Comparison of ENCODE assay signal across 2 cellular contexts in the genomic region with DNA sequence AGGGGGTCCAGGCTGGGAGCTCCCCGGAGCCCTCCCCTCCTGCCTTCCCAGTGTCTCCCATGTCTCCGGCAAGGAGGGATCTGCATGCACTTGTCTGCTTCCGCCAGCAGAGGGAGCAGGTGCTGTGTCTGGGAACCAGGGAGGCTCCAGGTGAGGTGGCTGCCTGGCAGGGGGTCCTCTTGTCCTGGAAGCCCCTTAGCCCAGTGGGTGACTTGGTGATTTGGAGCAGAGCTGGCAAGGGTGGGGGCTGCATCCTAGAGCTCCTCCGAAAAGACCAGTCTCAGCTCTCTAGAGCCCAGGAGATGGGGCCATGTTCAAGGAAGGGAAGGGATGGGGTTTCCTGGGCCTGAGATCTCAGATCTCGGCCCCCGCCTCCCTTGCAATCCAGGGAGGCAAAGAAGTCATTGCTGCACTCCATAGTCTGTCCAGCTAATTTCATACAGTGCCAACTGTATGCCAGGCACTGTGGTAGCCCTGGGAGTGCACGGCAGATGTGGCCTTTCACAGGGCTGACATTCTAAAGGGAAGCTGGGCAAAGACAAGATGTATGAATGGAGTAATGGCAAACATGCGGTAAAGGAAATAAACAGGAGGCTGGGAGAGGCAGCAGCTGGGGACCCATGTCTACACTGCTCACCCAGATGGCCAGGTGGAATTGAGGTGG.
TF ChIP-seq lines count a peak whose summit lies in the region.

No MANE protein-coding gene starts in this region.

TF ChIP-seq in HEK293, 187 proteins besides CTCF, POLR2A, EP300 and RAD21 (continued from another document and continues in another):
- TF ChIP-seq, protein P1, sequence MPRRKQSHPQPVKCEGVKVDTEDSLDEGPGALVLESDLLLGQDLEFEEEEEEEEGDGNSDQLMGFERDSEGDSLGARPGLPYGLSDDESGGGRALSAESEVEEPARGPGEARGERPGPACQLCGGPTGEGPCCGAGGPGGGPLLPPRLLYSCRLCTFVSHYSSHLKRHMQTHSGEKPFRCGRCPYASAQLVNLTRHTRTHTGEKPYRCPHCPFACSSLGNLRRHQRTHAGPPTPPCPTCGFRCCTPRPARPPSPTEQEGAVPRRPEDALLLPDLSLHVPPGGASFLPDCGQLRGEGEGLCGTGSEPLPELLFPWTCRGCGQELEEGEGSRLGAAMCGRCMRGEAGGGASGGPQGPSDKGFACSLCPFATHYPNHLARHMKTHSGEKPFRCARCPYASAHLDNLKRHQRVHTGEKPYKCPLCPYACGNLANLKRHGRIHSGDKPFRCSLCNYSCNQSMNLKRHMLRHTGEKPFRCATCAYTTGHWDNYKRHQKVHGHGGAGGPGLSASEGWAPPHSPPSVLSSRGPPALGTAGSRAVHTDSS (tag by site-specific recombination; IDR thresholded peaks at IDR 0.05), result no peak
- TF ChIP-seq ZNF571 (tag by site-specific recombination; IDR thresholded peaks at IDR 0.05) (no peak), ZNF138 (tag by site-specific recombination; IDR thresholded peaks at IDR 0.05; ENCODE audit: borderline replicate concordance) (no peak), GLIS2 (tag by site-specific recombination; IDR thresholded peaks at IDR 0.05) (peak; percentile 94), GLIS1 (tag by site-specific recombination; IDR thresholded peaks at IDR 0.05) (peak; percentile 94), ZNF792 (tag by site-specific recombination; IDR thresholded peaks at IDR 0.05) (no peak), ZNF791 (tag by site-specific recombination; IDR thresholded peaks at IDR 0.05) (no peak), ZNF366 (tag by site-specific recombination; conservative IDR thresholded peaks at IDR 0.05) (no peak), ZNF426 (tag by site-specific recombination; IDR thresholded peaks at IDR 0.05) (no peak), SCRT1 (tag by site-specific recombination; IDR thresholded peaks at IDR 0.05; ENCODE audit: borderline replicate concordance) (no peak)
- TF ChIP-seq, protein P2, sequence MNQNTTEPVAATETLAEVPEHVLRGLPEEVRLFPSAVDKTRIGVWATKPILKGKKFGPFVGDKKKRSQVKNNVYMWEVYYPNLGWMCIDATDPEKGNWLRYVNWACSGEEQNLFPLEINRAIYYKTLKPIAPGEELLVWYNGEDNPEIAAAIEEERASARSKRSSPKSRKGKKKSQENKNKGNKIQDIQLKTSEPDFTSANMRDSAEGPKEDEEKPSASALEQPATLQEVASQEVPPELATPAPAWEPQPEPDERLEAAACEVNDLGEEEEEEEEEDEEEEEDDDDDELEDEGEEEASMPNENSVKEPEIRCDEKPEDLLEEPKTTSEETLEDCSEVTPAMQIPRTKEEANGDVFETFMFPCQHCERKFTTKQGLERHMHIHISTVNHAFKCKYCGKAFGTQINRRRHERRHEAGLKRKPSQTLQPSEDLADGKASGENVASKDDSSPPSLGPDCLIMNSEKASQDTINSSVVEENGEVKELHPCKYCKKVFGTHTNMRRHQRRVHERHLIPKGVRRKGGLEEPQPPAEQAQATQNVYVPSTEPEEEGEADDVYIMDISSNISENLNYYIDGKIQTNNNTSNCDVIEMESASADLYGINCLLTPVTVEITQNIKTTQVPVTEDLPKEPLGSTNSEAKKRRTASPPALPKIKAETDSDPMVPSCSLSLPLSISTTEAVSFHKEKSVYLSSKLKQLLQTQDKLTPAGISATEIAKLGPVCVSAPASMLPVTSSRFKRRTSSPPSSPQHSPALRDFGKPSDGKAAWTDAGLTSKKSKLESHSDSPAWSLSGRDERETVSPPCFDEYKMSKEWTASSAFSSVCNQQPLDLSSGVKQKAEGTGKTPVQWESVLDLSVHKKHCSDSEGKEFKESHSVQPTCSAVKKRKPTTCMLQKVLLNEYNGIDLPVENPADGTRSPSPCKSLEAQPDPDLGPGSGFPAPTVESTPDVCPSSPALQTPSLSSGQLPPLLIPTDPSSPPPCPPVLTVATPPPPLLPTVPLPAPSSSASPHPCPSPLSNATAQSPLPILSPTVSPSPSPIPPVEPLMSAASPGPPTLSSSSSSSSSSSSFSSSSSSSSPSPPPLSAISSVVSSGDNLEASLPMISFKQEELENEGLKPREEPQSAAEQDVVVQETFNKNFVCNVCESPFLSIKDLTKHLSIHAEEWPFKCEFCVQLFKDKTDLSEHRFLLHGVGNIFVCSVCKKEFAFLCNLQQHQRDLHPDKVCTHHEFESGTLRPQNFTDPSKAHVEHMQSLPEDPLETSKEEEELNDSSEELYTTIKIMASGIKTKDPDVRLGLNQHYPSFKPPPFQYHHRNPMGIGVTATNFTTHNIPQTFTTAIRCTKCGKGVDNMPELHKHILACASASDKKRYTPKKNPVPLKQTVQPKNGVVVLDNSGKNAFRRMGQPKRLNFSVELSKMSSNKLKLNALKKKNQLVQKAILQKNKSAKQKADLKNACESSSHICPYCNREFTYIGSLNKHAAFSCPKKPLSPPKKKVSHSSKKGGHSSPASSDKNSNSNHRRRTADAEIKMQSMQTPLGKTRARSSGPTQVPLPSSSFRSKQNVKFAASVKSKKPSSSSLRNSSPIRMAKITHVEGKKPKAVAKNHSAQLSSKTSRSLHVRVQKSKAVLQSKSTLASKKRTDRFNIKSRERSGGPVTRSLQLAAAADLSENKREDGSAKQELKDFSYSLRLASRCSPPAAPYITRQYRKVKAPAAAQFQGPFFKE (tag by site-specific recombination; IDR thresholded peaks at IDR 0.05; ENCODE audit: borderline replicate concordance), result no peak
- TF ChIP-seq, protein P3, sequence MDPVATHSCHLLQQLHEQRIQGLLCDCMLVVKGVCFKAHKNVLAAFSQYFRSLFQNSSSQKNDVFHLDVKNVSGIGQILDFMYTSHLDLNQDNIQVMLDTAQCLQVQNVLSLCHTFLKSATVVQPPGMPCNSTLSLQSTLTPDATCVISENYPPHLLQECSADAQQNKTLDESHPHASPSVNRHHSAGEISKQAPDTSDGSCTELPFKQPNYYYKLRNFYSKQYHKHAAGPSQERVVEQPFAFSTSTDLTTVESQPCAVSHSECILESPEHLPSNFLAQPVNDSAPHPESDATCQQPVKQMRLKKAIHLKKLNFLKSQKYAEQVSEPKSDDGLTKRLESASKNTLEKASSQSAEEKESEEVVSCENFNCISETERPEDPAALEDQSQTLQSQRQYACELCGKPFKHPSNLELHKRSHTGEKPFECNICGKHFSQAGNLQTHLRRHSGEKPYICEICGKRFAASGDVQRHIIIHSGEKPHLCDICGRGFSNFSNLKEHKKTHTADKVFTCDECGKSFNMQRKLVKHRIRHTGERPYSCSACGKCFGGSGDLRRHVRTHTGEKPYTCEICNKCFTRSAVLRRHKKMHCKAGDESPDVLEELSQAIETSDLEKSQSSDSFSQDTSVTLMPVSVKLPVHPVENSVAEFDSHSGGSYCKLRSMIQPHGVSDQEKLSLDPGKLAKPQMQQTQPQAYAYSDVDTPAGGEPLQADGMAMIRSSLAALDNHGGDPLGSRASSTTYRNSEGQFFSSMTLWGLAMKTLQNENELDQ (tag by site-specific recombination; IDR thresholded peaks at IDR 0.05; ENCODE audit: low read depth), result no peak
- TF ChIP-seq, protein P4, sequence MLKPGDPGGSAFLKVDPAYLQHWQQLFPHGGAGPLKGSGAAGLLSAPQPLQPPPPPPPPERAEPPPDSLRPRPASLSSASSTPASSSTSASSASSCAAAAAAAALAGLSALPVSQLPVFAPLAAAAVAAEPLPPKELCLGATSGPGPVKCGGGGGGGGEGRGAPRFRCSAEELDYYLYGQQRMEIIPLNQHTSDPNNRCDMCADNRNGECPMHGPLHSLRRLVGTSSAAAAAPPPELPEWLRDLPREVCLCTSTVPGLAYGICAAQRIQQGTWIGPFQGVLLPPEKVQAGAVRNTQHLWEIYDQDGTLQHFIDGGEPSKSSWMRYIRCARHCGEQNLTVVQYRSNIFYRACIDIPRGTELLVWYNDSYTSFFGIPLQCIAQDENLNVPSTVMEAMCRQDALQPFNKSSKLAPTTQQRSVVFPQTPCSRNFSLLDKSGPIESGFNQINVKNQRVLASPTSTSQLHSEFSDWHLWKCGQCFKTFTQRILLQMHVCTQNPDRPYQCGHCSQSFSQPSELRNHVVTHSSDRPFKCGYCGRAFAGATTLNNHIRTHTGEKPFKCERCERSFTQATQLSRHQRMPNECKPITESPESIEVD (tag by site-specific recombination; IDR thresholded peaks at IDR 0.05), result no peak

TF ChIP-seq in HepG2, 621 proteins besides CTCF, POLR2A, EP300 and RAD21 (continued from another document and continues in another):
- TF ChIP-seq, protein P5, sequence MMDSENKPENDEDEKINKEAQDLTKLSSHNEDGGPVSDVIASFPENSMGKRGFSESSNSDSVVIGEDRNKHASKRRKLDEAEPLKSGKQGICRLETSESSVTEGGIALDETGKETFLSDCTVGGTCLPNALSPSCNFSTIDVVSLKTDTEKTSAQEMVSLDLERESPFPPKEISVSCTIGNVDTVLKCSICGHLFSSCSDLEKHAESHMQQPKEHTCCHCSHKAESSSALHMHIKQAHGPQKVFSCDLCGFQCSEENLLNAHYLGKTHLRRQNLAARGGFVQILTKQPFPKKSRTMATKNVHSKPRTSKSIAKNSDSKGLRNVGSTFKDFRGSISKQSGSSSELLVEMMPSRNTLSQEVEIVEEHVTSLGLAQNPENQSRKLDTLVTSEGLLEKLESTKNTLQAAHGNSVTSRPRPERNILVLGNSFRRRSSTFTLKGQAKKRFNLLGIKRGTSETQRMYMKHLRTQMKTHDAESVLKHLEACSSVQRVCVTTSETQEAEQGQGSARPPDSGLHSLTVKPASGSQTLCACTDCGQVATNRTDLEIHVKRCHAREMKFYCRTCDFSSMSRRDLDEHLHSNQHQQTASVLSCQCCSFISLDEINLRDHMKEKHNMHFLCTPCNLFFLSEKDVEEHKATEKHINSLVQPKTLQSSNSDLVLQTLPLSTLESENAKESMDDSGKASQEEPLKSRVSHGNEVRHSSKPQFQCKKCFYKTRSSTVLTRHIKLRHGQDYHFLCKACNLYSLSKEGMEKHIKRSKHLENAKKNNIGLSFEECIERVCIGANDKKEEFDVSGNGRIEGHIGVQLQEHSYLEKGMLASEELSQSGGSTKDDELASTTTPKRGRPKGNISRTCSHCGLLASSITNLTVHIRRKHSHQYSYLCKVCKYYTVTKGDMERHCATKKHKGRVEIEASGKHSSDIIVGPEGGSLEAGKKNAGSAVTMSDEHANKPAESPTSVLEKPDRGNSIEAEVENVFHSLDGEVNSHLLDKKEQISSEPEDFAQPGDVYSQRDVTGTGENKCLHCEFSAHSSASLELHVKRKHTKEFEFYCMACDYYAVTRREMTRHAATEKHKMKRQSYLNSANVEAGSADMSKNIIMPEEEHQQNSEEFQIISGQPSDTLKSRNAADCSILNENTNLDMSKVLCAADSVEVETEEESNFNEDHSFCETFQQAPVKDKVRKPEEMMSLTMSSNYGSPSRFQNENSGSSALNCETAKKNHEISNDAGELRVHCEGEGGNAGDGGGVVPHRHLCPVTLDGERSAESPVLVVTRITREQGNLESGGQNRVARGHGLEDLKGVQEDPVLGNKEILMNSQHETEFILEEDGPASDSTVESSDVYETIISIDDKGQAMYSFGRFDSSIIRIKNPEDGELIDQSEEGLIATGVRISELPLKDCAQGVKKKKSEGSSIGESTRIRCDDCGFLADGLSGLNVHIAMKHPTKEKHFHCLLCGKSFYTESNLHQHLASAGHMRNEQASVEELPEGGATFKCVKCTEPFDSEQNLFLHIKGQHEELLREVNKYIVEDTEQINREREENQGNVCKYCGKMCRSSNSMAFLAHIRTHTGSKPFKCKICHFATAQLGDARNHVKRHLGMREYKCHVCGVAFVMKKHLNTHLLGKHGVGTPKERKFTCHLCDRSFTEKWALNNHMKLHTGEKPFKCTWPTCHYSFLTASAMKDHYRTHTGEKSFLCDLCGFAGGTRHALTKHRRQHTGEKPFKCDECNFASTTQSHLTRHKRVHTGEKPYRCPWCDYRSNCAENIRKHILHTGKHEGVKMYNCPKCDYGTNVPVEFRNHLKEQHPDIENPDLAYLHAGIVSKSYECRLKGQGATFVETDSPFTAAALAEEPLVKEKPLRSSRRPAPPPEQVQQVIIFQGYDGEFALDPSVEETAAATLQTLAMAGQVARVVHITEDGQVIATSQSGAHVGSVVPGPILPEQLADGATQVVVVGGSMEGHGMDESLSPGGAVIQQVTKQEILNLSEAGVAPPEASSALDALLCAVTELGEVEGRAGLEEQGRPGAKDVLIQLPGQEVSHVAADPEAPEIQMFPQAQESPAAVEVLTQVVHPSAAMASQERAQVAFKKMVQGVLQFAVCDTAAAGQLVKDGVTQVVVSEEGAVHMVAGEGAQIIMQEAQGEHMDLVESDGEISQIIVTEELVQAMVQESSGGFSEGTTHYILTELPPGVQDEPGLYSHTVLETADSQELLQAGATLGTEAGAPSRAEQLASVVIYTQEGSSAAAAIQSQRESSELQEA (CRISPR knock-in tag; IDR thresholded peaks at IDR 0.05; ENCODE audit: not compliant biosample characterization), result peak; percentile 55
- TF ChIP-seq ZNF547 (CRISPR knock-in tag; IDR thresholded peaks at IDR 0.05), result 0 out of 2 replicates have a peak, but pooled peaks have one; percentile 23
- TF ChIP-seq GABPB1 (CRISPR knock-in tag; IDR thresholded peaks at IDR 0.05), result peak; percentile 27; the same call in 1 of the 2 replicates
- 0 out of 2 replicates have a peak, but pooled peaks have one; percentile 44 for TF ChIP-seq GLI4 (CRISPR knock-in tag; IDR thresholded peaks at IDR 0.05; ENCODE audit: borderline replicate concordance)
- peak; percentile 73 for TF ChIP-seq STAG1 (CRISPR knock-in tag; IDR thresholded peaks at IDR 0.05)
- peak; percentile 63 for TF ChIP-seq SMC3 (IDR thresholded peaks at IDR 0.05; ENCODE audit: low read length)
- TF ChIP-seq LCORL (IDR thresholded peaks at IDR 0.05), result no peak
- TF ChIP-seq LCORL (CRISPR knock-in tag; IDR thresholded peaks at IDR 0.05), result no peak
- no peak for TF ChIP-seq KLF6 (CRISPR knock-in tag; IDR thresholded peaks at IDR 0.05)
- no peak for TF ChIP-seq SALL1 (CRISPR knock-in tag; IDR thresholded peaks at IDR 0.05)
- no peak for TF ChIP-seq SMAD3 (CRISPR knock-in tag; IDR thresholded peaks at IDR 0.05)
- TF ChIP-seq KLF13 (CRISPR knock-in tag; IDR thresholded peaks at IDR 0.05), result no peak
- TF ChIP-seq ZNF768 (CRISPR knock-in tag; IDR thresholded peaks at IDR 0.05), result peak; percentile 25; the same call in 1 of the 2 replicates
- TF ChIP-seq, protein P6, sequence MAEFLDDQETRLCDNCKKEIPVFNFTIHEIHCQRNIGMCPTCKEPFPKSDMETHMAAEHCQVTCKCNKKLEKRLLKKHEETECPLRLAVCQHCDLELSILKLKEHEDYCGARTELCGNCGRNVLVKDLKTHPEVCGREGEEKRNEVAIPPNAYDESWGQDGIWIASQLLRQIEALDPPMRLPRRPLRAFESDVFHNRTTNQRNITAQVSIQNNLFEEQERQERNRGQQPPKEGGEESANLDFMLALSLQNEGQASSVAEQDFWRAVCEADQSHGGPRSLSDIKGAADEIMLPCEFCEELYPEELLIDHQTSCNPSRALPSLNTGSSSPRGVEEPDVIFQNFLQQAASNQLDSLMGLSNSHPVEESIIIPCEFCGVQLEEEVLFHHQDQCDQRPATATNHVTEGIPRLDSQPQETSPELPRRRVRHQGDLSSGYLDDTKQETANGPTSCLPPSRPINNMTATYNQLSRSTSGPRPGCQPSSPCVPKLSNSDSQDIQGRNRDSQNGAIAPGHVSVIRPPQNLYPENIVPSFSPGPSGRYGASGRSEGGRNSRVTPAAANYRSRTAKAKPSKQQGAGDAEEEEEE (CRISPR knock-in tag; IDR thresholded peaks at IDR 0.05; ENCODE audit: borderline replicate concordance), result no peak
- TF ChIP-seq, protein P7, sequence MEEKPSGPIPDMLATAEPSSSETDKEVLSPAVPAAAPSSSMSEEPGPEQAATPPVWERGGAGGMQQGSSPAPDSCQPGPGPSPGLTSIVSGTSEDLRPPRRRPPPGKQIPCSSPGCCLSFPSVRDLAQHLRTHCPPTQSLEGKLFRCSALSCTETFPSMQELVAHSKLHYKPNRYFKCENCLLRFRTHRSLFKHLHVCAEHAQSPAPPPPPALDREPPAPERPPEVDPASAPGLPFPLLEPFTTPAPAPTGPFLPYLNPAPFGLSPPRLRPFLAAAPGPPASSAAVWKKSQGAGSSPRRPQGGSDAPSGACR (CRISPR knock-in tag; IDR thresholded peaks at IDR 0.05), result peak; percentile 41; the same call in 1 of the 2 replicates
- TF ChIP-seq ZNF274 (CRISPR knock-in tag; IDR thresholded peaks at IDR 0.05), result 0 out of 2 replicates have a peak, but pooled peaks have one; percentile 55
- no peak for TF ChIP-seq ZNF782 (CRISPR knock-in tag; IDR thresholded peaks at IDR 0.05; ENCODE audit: borderline replicate concordance)
